26 cellular contexts compared by ENCODE assay signal in genomic region chr16:87505834-87506233, GRCh38.
"Had no signal": no experiment of that assay in that cellular context is flagged by ENCODE, and none has a peak within 500 bp of the region (broad histone marks: within the 10 kb centered on the region; RNA-seq: fewer than 3 reads in every experiment).

No MANE protein-coding gene starts in this region.

- H3K9me3 ChIP-seq: colonic mucosa, esophagus squamous epithelium, gastrocnemius medialis, heart right ventricle, left lung had no signal

- H3K4me1 ChIP-seq: colonic mucosa, gastrocnemius medialis had no signal

- H3K36me3 ChIP-seq: colonic mucosa, esophagus squamous epithelium, gastrocnemius medialis, heart right ventricle, left lung had no signal

- ATAC-seq: effector memory CD8-positive, alpha-beta T cell; esophagus mucosa; gastrocnemius medialis; heart right ventricle; left cardiac atrium; left lung; left ventricle myocardium superior had no signal

- H3K27me3 ChIP-seq: colonic mucosa, esophagus squamous epithelium, gastrocnemius medialis, left lung had no signal

- DNase-seq: colonic mucosa; cortex of kidney; effector CD8-positive, alpha-beta T cell; effector memory CD8-positive, alpha-beta T cell; endodermal cell; erythroblast; esophagus squamous epithelium; foreskin fibroblast; foreskin melanocyte; gastrocnemius medialis; glutamatergic neuron; head of caudate nucleus; heart right ventricle; hippocampal formation; left cardiac atrium; left lung; left ventricle myocardium superior; mammary epithelial cell; mesendoderm; midbrain had no signal

- H3K4me3 ChIP-seq: colonic mucosa, esophagus squamous epithelium, gastrocnemius medialis, heart right ventricle, left lung, lung had no signal

- FAIRE-seq: endometrium, islet of Langerhans, keratinocyte had no signal

- H3K27ac ChIP-seq: colonic mucosa, epithelial cell of prostate, esophagus squamous epithelium, gastrocnemius medialis, heart right ventricle, left lung had no signal
